Comparison of ENCODE assay signal across 13 cellular contexts in genomic region chr10:61964059-61964709, GRCh38.
DNase-seq lines count a peak whose midpoint lies in the region; ATAC-seq, FAIRE-seq and TF ChIP-seq lines count a peak whose summit lies in the region.
"Had no signal": no experiment of that assay in that cellular context is flagged by ENCODE, and none has a peak within 500 bp of the region (broad histone marks: within the 10 kb centered on the region; RNA-seq: fewer than 3 reads in every experiment).

No MANE protein-coding gene starts in this region.

- no peaks in the 10 kb centered on the region for H3K9me3 ChIP-seq in kidney (ENCODE audit: control insufficient read depth in 1 of 2, low read length in 2 of 2)
- H3K9me3 ChIP-seq: body of pancreas had no signal

- TF ChIP-seq CTCF in kidney (IDR thresholded peaks at IDR 0.05; ENCODE audit: borderline replicate concordance, extremely low read depth, insufficient read depth): no peak

- intact Hi-C loops in activated CD4-positive, alpha-beta memory T cell treated with anti-CD3 and anti-CD28 coated beads for 36 hours (cut with micrococcal nuclease): no loop called here
- intact Hi-C loops in kidney (cut with DNase I): no loop called here

- POLR2A ChIA-PET in activated CD4-positive, alpha-beta memory T cell treated with anti-CD3 and anti-CD28 coated beads for 36 hours (lab: Charles Lee): interaction anchor here (0.6 to 2.8 kb wide), 7 partner anchors 24 to 222 kb away, joined by 3 to 22 read pairs (median 4); no protein-coding TSS in a partner anchor
- POLR2A ChIA-PET in naive thymus-derived CD8-positive, alpha-beta T cell (lab: Charles Lee): no interaction called here

- peaks cover 90% of the 10 kb centered on the region for H3K4me1 Mint-ChIP-seq in activated CD4-positive, alpha-beta memory T cell treated with anti-CD3 and anti-CD28 coated beads for 36 hours (ENCODE audit: low read depth)
- H3K4me1 Mint-ChIP-seq in naive thymus-derived CD8-positive, alpha-beta T cell: peaks cover 4 to 77% (median 14%) of the 10 kb centered on the region in 4 donors

- peak overlapping the region; percentile 29 to 32 for H3K4me3 ChIP-seq in kidney (ENCODE audit: low read length in 2 of 2)
- H3K4me3 ChIP-seq: body of pancreas had no signal

- no peak for FAIRE-seq in kidney (lab: Jason Lieb, UNC)
- FAIRE-seq: urothelium cell line had no signal

- peak; percentile 31 for ATAC-seq in GM19452 (IDR thresholded peaks at IDR 0.05; ENCODE audit: unreplicated experiment)
- ATAC-seq in naive thymus-derived CD8-positive, alpha-beta T cell: no peak
- no peak for ATAC-seq in HG02885 (IDR thresholded peaks at IDR 0.05; ENCODE audit: poor library complexity, unreplicated experiment)
- ATAC-seq: body of pancreas had no signal

- H3K36me3 Mint-ChIP-seq in activated CD4-positive, alpha-beta memory T cell treated with anti-CD3 and anti-CD28 coated beads for 36 hours: peaks cover 71% of the 10 kb centered on the region
- peaks cover 8 to 39% (median 22%) of the 10 kb centered on the region in 3 donors for H3K36me3 Mint-ChIP-seq in naive thymus-derived CD8-positive, alpha-beta T cell

- H3K4me3 Mint-ChIP-seq in activated CD4-positive, alpha-beta memory T cell treated with anti-CD3 and anti-CD28 coated beads for 36 hours: peak overlapping the region; percentile 17
- H3K4me3 Mint-ChIP-seq in naive thymus-derived CD8-positive, alpha-beta T cell: no peak overlapping the region

- peak overlapping the region; percentile 76 for H3K27ac Mint-ChIP-seq in activated CD4-positive, alpha-beta memory T cell treated with anti-CD3 and anti-CD28 coated beads for 36 hours
- peak overlapping the region in 3 of 10 donors; percentile 22 to 73 (median 59) for H3K27ac Mint-ChIP-seq in naive thymus-derived CD8-positive, alpha-beta T cell

- no peaks in the 10 kb centered on the region for H3K27me3 Mint-ChIP-seq in activated CD4-positive, alpha-beta memory T cell treated with anti-CD3 and anti-CD28 coated beads for 36 hours
- no peaks in the 10 kb centered on the region for H3K27me3 Mint-ChIP-seq in naive thymus-derived CD8-positive, alpha-beta T cell

- CTCF ChIA-PET in activated CD4-positive, alpha-beta memory T cell treated with anti-CD3 and anti-CD28 coated beads for 36 hours (lab: Charles Lee): interaction anchor here (1.2 to 1.3 kb wide), 2 partner anchors 24 to 61 kb away, joined by 3 to 4 read pairs; no protein-coding TSS in a partner anchor

- peak overlapping the region in 1 of 2 donors; percentile 42 for H3K9ac ChIP-seq in kidney (ENCODE audit: low read length in 2 of 2)

- no peaks in the 10 kb centered on the region for H3K36me3 ChIP-seq in kidney (ENCODE audit: control insufficient read depth in 1 of 2, insufficient read depth in 2 of 2, low read length in 2 of 2)

- H3K4me1 ChIP-seq in kidney (ENCODE audit: control insufficient read depth in 1 of 2, insufficient read depth in 1 of 2, low read depth in 1 of 2, low read length in 2 of 2): peaks cover 13 to 16% of the 10 kb centered on the region in 2 donors

- peak overlapping the region; percentile 37 to 70 for H3K27ac ChIP-seq in kidney (ENCODE audit: low read depth in 2 of 2, low read length in 2 of 2)
- H3K27ac ChIP-seq: body of pancreas had no signal

- DNase-seq in AG08396 (ENCODE audit: low spot score) (peak; percentile 12), kidney (no peak), ureter (ENCODE audit: low spot score) (no peak)
- DNase-seq in activated CD4-positive, alpha-beta memory T cell treated with anti-CD3 and anti-CD28 coated beads for 36 hours: no peak
- no peak for DNase-seq in naive thymus-derived CD8-positive, alpha-beta T cell
- no peak for DNase-seq in activated effector memory CD4-positive, alpha-beta T cell treated with Interleukin-2 at 50 U/mL for 16 hours
- DNase-seq: body of pancreas; Calu3; stimulated activated CD4-positive, alpha-beta T cell treated with anti-CD3 and anti-CD28 coated beads, Interleukin-12 subunit alpha, Interleukin-12 subunit beta, amount 100 ng/mL, for 4 hours; T-helper 2 cell had no signal

- H3K9me3 Mint-ChIP-seq in activated CD4-positive, alpha-beta memory T cell treated with anti-CD3 and anti-CD28 coated beads for 36 hours: no peaks in the 10 kb centered on the region
- peaks cover 0 to 6% (median 0%) of the 10 kb centered on the region in 9 donors for H3K9me3 Mint-ChIP-seq in naive thymus-derived CD8-positive, alpha-beta T cell
